ENCODE assay signal across 8 cellular contexts in the genomic region with DNA sequence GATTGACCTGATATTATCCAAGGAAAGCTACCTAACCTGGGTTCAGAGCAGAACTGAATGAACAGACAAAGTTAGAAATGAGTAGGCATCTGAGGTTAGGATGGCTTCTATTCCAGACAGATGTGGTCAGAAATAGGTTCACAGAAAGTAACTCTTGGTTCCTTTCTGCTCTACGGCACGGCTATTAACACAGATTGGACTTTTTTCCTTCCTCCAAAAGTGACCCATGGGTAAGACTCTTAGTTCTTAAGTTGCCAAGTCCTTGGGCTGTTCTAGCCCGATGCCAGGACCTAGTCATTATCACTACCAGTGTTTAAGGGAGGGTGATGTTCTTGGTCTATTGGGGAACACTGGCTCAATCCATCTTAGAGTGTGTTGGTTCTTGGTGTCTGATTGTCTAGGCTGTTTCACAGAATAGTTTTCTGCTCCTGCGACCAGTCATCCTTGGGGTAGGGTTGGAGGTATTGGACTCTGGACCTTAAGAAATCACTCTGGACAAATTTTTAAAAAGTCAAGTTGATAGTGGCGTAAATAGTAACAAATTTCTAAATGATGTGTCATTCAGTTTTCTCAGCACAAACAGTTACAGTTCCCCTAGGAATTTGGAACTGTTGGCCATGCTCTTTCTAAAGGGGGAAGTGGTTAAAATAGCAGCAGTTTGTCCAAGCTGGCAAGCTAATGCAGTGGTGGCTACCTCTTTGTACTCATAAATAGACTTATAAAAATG.
DNase-seq lines count a peak whose midpoint lies in the region; ATAC-seq and TF ChIP-seq lines count a peak whose summit lies in the region.

No MANE protein-coding gene starts in this region.

- no peaks in the 10 kb centered on the region for H3K36me3 ChIP-seq in adipocyte (ENCODE audit: control insufficient read depth, insufficient read depth, low read length, severe bottlenecking)

- no peak for TF ChIP-seq CTCF in GM12865 (IDR thresholded peaks at IDR 0.05; ENCODE audit: insufficient read depth, low read depth, low read length, missing control alignments)
- TF ChIP-seq CTCF in progenitor cell of endocrine pancreas (IDR thresholded peaks at IDR 0.05; ENCODE audit: unreplicated experiment) = no peak

- DNase-seq in GM12865 (ENCODE audit: low read depth) (peak; percentile 7), adipocyte (ENCODE audit: low read depth) (peak; percentile 65), posterior vena cava (ENCODE audit: low spot score) (peak; percentile 81), progenitor cell of endocrine pancreas (ENCODE audit: low spot score, unreplicated experiment) (no peak)
- no peak for DNase-seq in activated CD8-positive, alpha-beta memory T cell treated with anti-CD3 and anti-CD28 coated beads, Interleukin-2, amount 50 U/mL, for 48 hours
- no peak for DNase-seq in activated naive CD4-positive, alpha-beta T cell treated with anti-CD3 and anti-CD28 coated beads, Interleukin-2, amount 50 U/mL, for 16 hours

- peaks cover 4% of the 10 kb centered on the region for H3K27me3 Mint-ChIP-seq in progenitor cell of endocrine pancreas

- H3K9me3 ChIP-seq in adipocyte (ENCODE audit: control insufficient read depth, low read length) = no peaks in the 10 kb centered on the region

- H3K4me1 Mint-ChIP-seq in progenitor cell of endocrine pancreas (ENCODE audit: low read depth) = peaks cover 2% of the 10 kb centered on the region

- ATAC-seq in HG02798 (IDR thresholded peaks at IDR 0.05; ENCODE audit: poor library complexity, unreplicated experiment) (peak; percentile 39), HG02970 (IDR thresholded peaks at IDR 0.05; ENCODE audit: low FRiP score, unreplicated experiment) (no peak)

- H3K9me3 Mint-ChIP-seq in progenitor cell of endocrine pancreas (ENCODE audit: low read depth) = no peaks in the 10 kb centered on the region

- H3K27ac Mint-ChIP-seq in progenitor cell of endocrine pancreas = no peak overlapping the region

- H3K4me3 ChIP-seq in GM12865 (ENCODE audit: low read depth, low read length) (no peak overlapping the region), adipocyte (ENCODE audit: low read length) (peak overlapping the region; percentile 25)

- peak overlapping the region; percentile 75 for H3K9ac ChIP-seq in adipocyte (ENCODE audit: low read length)

- H3K36me3 Mint-ChIP-seq in progenitor cell of endocrine pancreas (ENCODE audit: insufficient read depth) = no peaks in the 10 kb centered on the region

- H3K27me3 ChIP-seq in adipocyte (replicated peaks; ENCODE audit: control insufficient read depth, insufficient read depth, low read length) = no peaks in the 10 kb centered on the region

- H3K4me1 ChIP-seq in adipocyte (ENCODE audit: control insufficient read depth, insufficient read depth, low read length) = peaks cover 77% of the 10 kb centered on the region

- intact Hi-C loops in posterior vena cava (cut with DNase I) = no loop called here

- no peak overlapping the region for H3K4me3 Mint-ChIP-seq in progenitor cell of endocrine pancreas (ENCODE audit: low read depth)

Comparison
In these comparisons a context has a peak if more than half of its experiments do, and no peak if none do; other contexts are left out.
1. DNase-seq: peak in GM12865 (single experiment), adipocyte (single experiment) and posterior vena cava (single experiment); none in progenitor cell of endocrine pancreas (single experiment), activated CD8-positive, alpha-beta memory T cell treated with anti-CD3 and anti-CD28 coated beads, Interleukin-2, amount 50 U/mL, for 48 hours (single experiment) and activated naive CD4-positive, alpha-beta T cell treated with anti-CD3 and anti-CD28 coated beads, Interleukin-2, amount 50 U/mL, for 16 hours (single experiment).